ENCODE assay signal across 7 cellular contexts in genomic region chr21:21158376-21158918, GRCh38.
"Had no signal": no experiment of that assay in that cellular context is flagged by ENCODE, and none has a peak within 500 bp of the region (broad histone marks: within the 10 kb centered on the region; RNA-seq: fewer than 3 reads in every experiment).

No MANE protein-coding gene starts in this region.

- H3K9me3 Mint-ChIP-seq: IgD-negative memory B cell had no signal

- ATAC-seq: HepG2 had no signal

- FAIRE-seq: HepG2, HTR-8/SVneo had no signal

- DNase-seq: KBM-7, KG1 had no signal

- H3K27ac Mint-ChIP-seq: IgD-negative memory B cell had no signal

- H3K27me3 Mint-ChIP-seq: IgD-negative memory B cell had no signal

- H3K36me3 Mint-ChIP-seq: IgD-negative memory B cell had no signal

- H3K4me2 ChIP-seq: KMS-11 had no signal

- H3K4me3 Mint-ChIP-seq: IgD-negative memory B cell had no signal

- H3K27ac ChIP-seq: HL-60, KMS-11 had no signal

- H3K9ac ChIP-seq: KMS-11 had no signal
